In genomic region chr7:75712517-75713361, GRCh38 we compare ENCODE assay signal across 16 cellular contexts. TPM values are rescaled to one million over a fixed set of nuclear protein-coding genes. Genes with fewer than 3 reads are reported as not detected.
DNase-seq lines count a peak whose midpoint lies in the region; ATAC-seq and TF ChIP-seq lines count a peak whose summit lies in the region.
"Had no signal": no experiment of that assay in that cellular context is flagged by ENCODE, and none has a peak within 500 bp of the region (broad histone marks: within the 10 kb centered on the region; RNA-seq: fewer than 3 reads in every experiment).

No MANE protein-coding gene starts in this region.

- peaks cover 0 to 22% (median 14%) of the 10 kb centered on the region in 3 donors for H3K4me1 ChIP-seq in esophagus squamous epithelium
- H3K4me1 ChIP-seq in parathyroid adenoma: no peaks in the 10 kb centered on the region
- peaks cover 4% of the 10 kb centered on the region for H3K4me1 ChIP-seq in mammary epithelial cell (ENCODE audit: insufficient read depth, low read length)

- H3K27ac Mint-ChIP-seq in natural killer cell treated with Interleukin-12 subunit alpha and Interleukin-12 subunit beta and Interleukin-15 and Interleukin-18, amount 100 ng/mL, for 72 hours: no peak overlapping the region
- peak overlapping the region in 1 of 2 donors; percentile 1 for H3K27ac Mint-ChIP-seq in natural killer cell
- H3K27ac Mint-ChIP-seq in MCF 10A (ENCODE audit: low read depth, unreplicated experiment): no peak overlapping the region
- H3K27ac Mint-ChIP-seq: activated CD4-positive, alpha-beta memory T cell treated with anti-CD3 and anti-CD28 coated beads, Interleukin-2, amount 10 ng/mL, durations not matched to agents 7 days and 5 days had no signal

- peaks cover 4% of the 10 kb centered on the region for H3K79me2 ChIP-seq in parathyroid adenoma
- H3K79me2 ChIP-seq in mammary epithelial cell (ENCODE audit: insufficient read depth, low read length): no peaks in the 10 kb centered on the region

- no peak for DNase-seq in natural killer cell treated with Interleukin-12 subunit alpha and Interleukin-12 subunit beta and Interleukin-15 and Interleukin-18, amount 100 ng/mL, for 72 hours (ENCODE audit: low spot score)
- DNase-seq in natural killer cell (no peak), esophagus squamous epithelium (lab: John Stamatoyannopoulos, UW) (no peak), mesenteric fat pad (ENCODE audit: low spot score) (no peak), mammary epithelial cell (no peak), MCF 10A (ENCODE audit: unreplicated experiment) (no peak), left colon (no peak)
- DNase-seq: activated CD4-positive, alpha-beta memory T cell treated with anti-CD3 and anti-CD28 coated beads, Interleukin-2, amount 10 ng/mL, durations not matched to agents 7 days and 5 days; activated naive CD4-positive, alpha-beta T cell; DMS153; Peyer's patch had no signal

- no peaks in the 10 kb centered on the region for H3K27me3 Mint-ChIP-seq in natural killer cell treated with Interleukin-12 subunit alpha and Interleukin-12 subunit beta and Interleukin-15 and Interleukin-18, amount 100 ng/mL, for 72 hours
- H3K27me3 Mint-ChIP-seq in natural killer cell (ENCODE audit: low read depth in 2 of 2) (no peaks in the 10 kb centered on the region), MCF 10A (ENCODE audit: insufficient read depth, unreplicated experiment) (no peaks in the 10 kb centered on the region)
- H3K27me3 Mint-ChIP-seq: central memory CD8-positive, alpha-beta T cell had no signal

- H3K4me2 ChIP-seq in parathyroid adenoma (ENCODE audit: low read length) (no peak overlapping the region), mammary epithelial cell (ENCODE audit: insufficient read depth, low read depth, low read length) (no peak overlapping the region)

- peaks cover 14 to 21% of the 10 kb centered on the region in 2 donors for H3K4me1 Mint-ChIP-seq in natural killer cell treated with Interleukin-12 subunit alpha and Interleukin-12 subunit beta and Interleukin-15 and Interleukin-18, amount 100 ng/mL, for 72 hours (ENCODE audit: low read depth in 2 of 2)
- H3K4me1 Mint-ChIP-seq in natural killer cell (peaks cover 20 to 24% of the 10 kb centered on the region in 2 donors), MCF 10A (ENCODE audit: insufficient read depth, unreplicated experiment) (no peaks in the 10 kb centered on the region)

- TF ChIP-seq POLR2A in esophagus squamous epithelium (IDR thresholded peaks at IDR 0.05): no peak

- H2AFZ ChIP-seq in parathyroid adenoma (no peak overlapping the region), mammary epithelial cell (ENCODE audit: low read depth, low read length) (no peak overlapping the region)

- BruUV-seq in mammary epithelial cell (replicated peaks; lab: Mats Ljungman, UMichigan): no TSS peak
- BruUV-seq in MCF 10A (replicated peaks; lab: Mats Ljungman, UMichigan): no TSS peak

- H3K27ac ChIP-seq in esophagus squamous epithelium (peak overlapping the region in 3 of 4 donors; percentile 39 to 76 (median 61)), parathyroid adenoma (peak overlapping the region; percentile 22), mammary epithelial cell (ENCODE audit: insufficient read depth, low read depth, low read length) (no peak overlapping the region)

- POLR2A ChIA-PET in MCF 10A (lab: Yijun Ruan, JAX): interaction anchor here (0.6 kb wide), 1 partner anchor 525 kb away, joined by 3 read pairs; no protein-coding TSS in a partner anchor

- dilution Hi-C loops in mammary epithelial cell (cut with HindIII; ENCODE audit: low sequenced_read_pairs): no loop called here

- H3K36me3 Mint-ChIP-seq in natural killer cell treated with Interleukin-12 subunit alpha and Interleukin-12 subunit beta and Interleukin-15 and Interleukin-18, amount 100 ng/mL, for 72 hours: peaks cover 19% of the 10 kb centered on the region
- H3K36me3 Mint-ChIP-seq in natural killer cell (peaks cover 7% of the 10 kb centered on the region), MCF 10A (ENCODE audit: insufficient read depth, unreplicated experiment) (no peaks in the 10 kb centered on the region)

- H3K4me3 ChIP-seq in esophagus squamous epithelium (no peak overlapping the region), parathyroid adenoma (ENCODE audit: low read depth, low read length) (no peak overlapping the region), mammary epithelial cell (replicated peaks in 1 of 3; ENCODE audit: insufficient read depth in 1 of 3, low read depth in 2 of 3, low read length in 3 of 3) (no peak overlapping the region)
- H3K4me3 ChIP-seq: Peyer's patch, skin epidermis had no signal

- H4K20me1 ChIP-seq in mammary epithelial cell (ENCODE audit: insufficient read depth, low read length): no peaks in the 10 kb centered on the region

- H3K4me3 Mint-ChIP-seq in natural killer cell treated with Interleukin-12 subunit alpha and Interleukin-12 subunit beta and Interleukin-15 and Interleukin-18, amount 100 ng/mL, for 72 hours: peak overlapping the region; percentile 1
- no peak overlapping the region for H3K4me3 Mint-ChIP-seq in natural killer cell
- no peak overlapping the region for H3K4me3 Mint-ChIP-seq in MCF 10A (ENCODE audit: unreplicated experiment)
- H3K4me3 Mint-ChIP-seq: activated CD4-positive, alpha-beta memory T cell treated with anti-CD3 and anti-CD28 coated beads, Interleukin-2, amount 10 ng/mL, durations not matched to agents 7 days and 5 days; central memory CD8-positive, alpha-beta T cell had no signal

- no peak for ATAC-seq in natural killer cell treated with Interleukin-12 subunit alpha and Interleukin-12 subunit beta and Interleukin-15 and Interleukin-18, amount 100 ng/mL, for 72 hours
- ATAC-seq in natural killer cell (no peak), left colon (no peak)

- in situ Hi-C loops in mammary epithelial cell (cut with MboI; ENCODE audit: low sequenced_read_pairs in 2 of 2): no loop called here

- 75 to 83% methylated on average over 4 of the region's 4 CpGs for WGBS in esophagus squamous epithelium, 2 donors
- WGBS in mammary epithelial cell (ENCODE audit: low coverage, missing lambda C conversion rate): 91% methylated on average over 4 of the region's 4 CpGs

- no peaks in the 10 kb centered on the region for H3K27me3 ChIP-seq in esophagus squamous epithelium
- no peaks in the 10 kb centered on the region for H3K27me3 ChIP-seq in parathyroid adenoma (ENCODE audit: control insufficient read depth, insufficient read depth, low read length)
- H3K27me3 ChIP-seq in mammary epithelial cell (ENCODE audit: insufficient read depth, low read length): no peaks in the 10 kb centered on the region
- H3K27me3 ChIP-seq: Peyer's patch had no signal

- peaks cover 0 to 18% (median 12%) of the 10 kb centered on the region in 3 donors for H3K9me3 ChIP-seq in esophagus squamous epithelium
- no peaks in the 10 kb centered on the region for H3K9me3 ChIP-seq in parathyroid adenoma (ENCODE audit: control insufficient read depth, low read length)
- H3K9me3 ChIP-seq in mammary epithelial cell (replicated peaks; ENCODE audit: insufficient read depth, low read length): peaks cover 6% of the 10 kb centered on the region

- intact Hi-C loops in natural killer cell (cut with micrococcal nuclease): no loop called here
- intact Hi-C loops in esophagus squamous epithelium (cut with DNase I): no loop called here
- intact Hi-C loops in mammary epithelial cell (cut with micrococcal nuclease): loop anchor here (5.0 kb wide), 1 partner anchor 35 kb away; no protein-coding TSS in a partner anchor
- intact Hi-C loops in MCF 10A (cut with micrococcal nuclease): no loop called here
- intact Hi-C loops in left colon (cut with DNase I, micrococcal nuclease): no loop called here

- H3K9ac ChIP-seq in parathyroid adenoma: no peak overlapping the region
- H3K9ac ChIP-seq in mammary epithelial cell (ENCODE audit: insufficient read depth, low read length): no peak overlapping the region

- TF ChIP-seq CTCF in natural killer cell (IDR thresholded peaks at IDR 0.05): no peak
- no peak for TF ChIP-seq CTCF in esophagus squamous epithelium (IDR thresholded peaks at IDR 0.05)
- TF ChIP-seq CTCF in parathyroid adenoma (IDR thresholded peaks at IDR 0.05): no peak
- TF ChIP-seq CTCF in mammary epithelial cell (conservative IDR thresholded peaks at IDR 0.05 in 1 of 2, IDR thresholded peaks at IDR 0.05 in 1 of 2; ENCODE audit: extremely low read depth in 1 of 2, insufficient read depth in 1 of 2, low read depth in 1 of 2, low read length in 2 of 2): no peak
- no peak for TF ChIP-seq CTCF in MCF 10A (IDR thresholded peaks at IDR 0.05; ENCODE audit: unreplicated experiment)

- H3K36me3 ChIP-seq in esophagus squamous epithelium (no peaks in the 10 kb centered on the region), parathyroid adenoma (ENCODE audit: control insufficient read depth, insufficient read depth, low read length) (no peaks in the 10 kb centered on the region), mammary epithelial cell (ENCODE audit: insufficient read depth, low read length) (peaks cover 1% of the 10 kb centered on the region)
- H3K36me3 ChIP-seq: Peyer's patch had no signal

- CTCF ChIA-PET in mammary epithelial cell (lab: Charles Lee; ENCODE audit: low non-redundant PET) (no interaction called here), MCF 10A (lab: Yijun Ruan, JAX) (interaction anchor here (0.8 kb wide), 1 partner anchor 10 kb away, joined by 3 read pairs; no protein-coding TSS in a partner anchor)

- peaks cover 4% of the 10 kb centered on the region for H3K9me3 Mint-ChIP-seq in natural killer cell treated with Interleukin-12 subunit alpha and Interleukin-12 subunit beta and Interleukin-15 and Interleukin-18, amount 100 ng/mL, for 72 hours
- no peaks in the 10 kb centered on the region for H3K9me3 Mint-ChIP-seq in natural killer cell
- H3K9me3 Mint-ChIP-seq in MCF 10A (ENCODE audit: unreplicated experiment): peaks cover 12% of the 10 kb centered on the region

RNA-seq across cellular contexts. Expression of gene HIP1, which starts 26.0 kb away (rescaled TPM):
- 10 to 100 TPM; 13.5 to 22.0 TPM for total RNA-seq in natural killer cell treated with Interleukin-12 subunit alpha and Interleukin-12 subunit beta and Interleukin-15 and Interleukin-18, amount 100 ng/mL, for 72 hours
- 10 to 100 TPM; 17.1 to 27.9 (median 23.1) TPM for total RNA-seq in natural killer cell
- total RNA-seq in esophagus squamous epithelium: 1 to 10 TPM; 3.2 to 9.5 (median 6.4) TPM
- 38.4 TPM for total RNA-seq in mesenteric fat pad
- total RNA-seq in mammary epithelial cell: 1 to 10 TPM; 5.2 to 9.0 TPM
- polyA plus RNA-seq in mammary epithelial cell: 7.3 TPM
- polyA minus RNA-seq in mammary epithelial cell: 14.8 TPM
- total RNA-seq in MCF 10A (2022): 11.1 and 12.0 TPM in 2 replicates
- total RNA-seq in left colon: 1 to 10 TPM; 5.7 to 6.2 TPM

RNA-seq across cellular contexts. Expression of gene CCL26, which starts 59.3 kb away (rescaled TPM):
- not detected for total RNA-seq in natural killer cell treated with Interleukin-12 subunit alpha and Interleukin-12 subunit beta and Interleukin-15 and Interleukin-18, amount 100 ng/mL, for 72 hours
- total RNA-seq in natural killer cell (not detected), esophagus squamous epithelium (not detected), mesenteric fat pad (21.4 TPM), mammary epithelial cell (not detected), MCF 10A (2022) (not detected in 2 replicates), left colon (under 1 TPM in 1 of 2 donors, not detected in 1; 0.78 TPM)
- not detected for polyA plus RNA-seq in mammary epithelial cell
- polyA minus RNA-seq in mammary epithelial cell: not detected
- total RNA-seq: activated CD4-positive, alpha-beta memory T cell treated with anti-CD3 and anti-CD28 coated beads, Interleukin-2, amount 10 ng/mL, durations not matched to agents 7 days and 5 days; myocyte; Peyer's patch; T-helper 2 cell treated with Interferon-gamma antibody and Interleukin-4, amounts not matched to agents 100 ng/mL and 5 ng/mL, for 36 hours had no signal

Comparison
In these comparisons a context has a peak if more than half of its experiments do, and no peak if none do; other contexts are left out.
1. RNA of gene CCL26, which starts 59.3 kb away (total RNA-seq): 21.4 TPM in mesenteric fat pad (single experiment); 0.78 TPM in left colon, not detected in natural killer cell treated with Interleukin-12 subunit alpha and Interleukin-12 subunit beta and Interleukin-15 and Interleukin-18, amount 100 ng/mL, for 72 hours, not detected in natural killer cell, not detected in esophagus squamous epithelium, not detected in mammary epithelial cell and not detected in MCF 10A; every median in the first group is over 10 times any median in the second.